In genomic region chr17:33949100-33949499, GRCh38 we compare ENCODE assay signal across 11 cellular contexts.
DNase-seq lines count a peak whose midpoint lies in the region; ATAC-seq and TF ChIP-seq lines count a peak whose summit lies in the region.
"Had no signal": no experiment of that assay in that cellular context is flagged by ENCODE, and none has a peak within 500 bp of the region (broad histone marks: within the 10 kb centered on the region; RNA-seq: fewer than 3 reads in every experiment).

No MANE protein-coding gene starts in this region.

- H3K36me3 Mint-ChIP-seq in CD8-positive, alpha-beta memory T cell: no peaks in the 10 kb centered on the region
- H3K36me3 Mint-ChIP-seq in stimulated activated effector memory CD8-positive, alpha-beta T cell treated with anti-CD3 and anti-CD28 coated beads, Interleukin-12 subunit alpha, Interleukin-12 subunit beta, amount 100 ng/mL, for 72 hours: no peaks in the 10 kb centered on the region
- H3K36me3 Mint-ChIP-seq: natural killer cell treated with Interleukin-12 subunit alpha and Interleukin-12 subunit beta and Interleukin-15 and Interleukin-18, amount 100 ng/mL, for 72 hours had no signal

- H3K36me3 ChIP-seq in left ventricle myocardium inferior (no peaks in the 10 kb centered on the region), heart right ventricle (no peaks in the 10 kb centered on the region), ascending aorta (no peaks in the 10 kb centered on the region)
- no peaks in the 10 kb centered on the region for H3K36me3 ChIP-seq in CD8-positive, alpha-beta memory T cell (ENCODE audit: insufficient read depth, low read length)

- no peaks in the 10 kb centered on the region for H3K4me1 Mint-ChIP-seq in CD8-positive, alpha-beta memory T cell
- H3K4me1 Mint-ChIP-seq in stimulated activated effector memory CD8-positive, alpha-beta T cell treated with anti-CD3 and anti-CD28 coated beads, Interleukin-12 subunit alpha, Interleukin-12 subunit beta, amount 100 ng/mL, for 72 hours: no peaks in the 10 kb centered on the region

- H3K27ac ChIP-seq in left ventricle myocardium inferior (replicated peaks): no peak overlapping the region
- no peak overlapping the region for H3K27ac ChIP-seq in heart right ventricle
- H3K27ac ChIP-seq in CD8-positive, alpha-beta memory T cell (ENCODE audit: low read depth, low read length): no peak overlapping the region
- H3K27ac ChIP-seq in ascending aorta: no peak overlapping the region

- H3K27ac Mint-ChIP-seq in CD8-positive, alpha-beta memory T cell: no peak overlapping the region
- no peak overlapping the region for H3K27ac Mint-ChIP-seq in stimulated activated effector memory CD8-positive, alpha-beta T cell treated with anti-CD3 and anti-CD28 coated beads, Interleukin-12 subunit alpha, Interleukin-12 subunit beta, amount 100 ng/mL, for 72 hours
- H3K27ac Mint-ChIP-seq: natural killer cell treated with Interleukin-12 subunit alpha and Interleukin-12 subunit beta and Interleukin-15 and Interleukin-18, amount 100 ng/mL, for 72 hours; stimulated activated naive CD8-positive, alpha-beta T cell treated with anti-CD3 and anti-CD28 coated beads, Interleukin-15, Interleukin-2, amounts not matched to agents 100 ng/mL and 50 ng/mL, for 24 hours had no signal

- H3K27me3 ChIP-seq in left ventricle myocardium inferior (ENCODE audit: low read depth): no peaks in the 10 kb centered on the region
- H3K27me3 ChIP-seq in heart right ventricle: no peaks in the 10 kb centered on the region
- no peaks in the 10 kb centered on the region for H3K27me3 ChIP-seq in CD8-positive, alpha-beta memory T cell (ENCODE audit: insufficient read depth, low read length, poor library complexity, severe bottlenecking)
- H3K27me3 ChIP-seq in ascending aorta: no peaks in the 10 kb centered on the region

- H3K9me3 Mint-ChIP-seq in CD8-positive, alpha-beta memory T cell: no peaks in the 10 kb centered on the region
- H3K9me3 Mint-ChIP-seq in stimulated activated effector memory CD8-positive, alpha-beta T cell treated with anti-CD3 and anti-CD28 coated beads, Interleukin-12 subunit alpha, Interleukin-12 subunit beta, amount 100 ng/mL, for 72 hours: no peaks in the 10 kb centered on the region
- H3K9me3 Mint-ChIP-seq: natural killer cell treated with Interleukin-12 subunit alpha and Interleukin-12 subunit beta and Interleukin-15 and Interleukin-18, amount 100 ng/mL, for 72 hours; stimulated activated naive CD8-positive, alpha-beta T cell treated with anti-CD3 and anti-CD28 coated beads, Interleukin-15, Interleukin-2, amounts not matched to agents 100 ng/mL and 50 ng/mL, for 24 hours had no signal

- 56 to 66% methylated on average over 4 of the region's 4 CpGs for WGBS in heart right ventricle, 2 donors

- DNase-seq in left ventricle myocardium inferior (no peak), heart right ventricle (no peak), NCI-H69 (lab: John Stamatoyannopoulos, UW) (peak; percentile 81), fibroblast of pulmonary artery (ENCODE audit: low read depth) (no peak), ureter (ENCODE audit: low spot score) (no peak), ascending aorta (ENCODE audit: low spot score in 2 of 2) (no peak)
- DNase-seq in CD8-positive, alpha-beta memory T cell: no peak
- DNase-seq in stimulated activated effector memory CD8-positive, alpha-beta T cell treated with anti-CD3 and anti-CD28 coated beads, Interleukin-12 subunit alpha, Interleukin-12 subunit beta, amount 100 ng/mL, for 72 hours (ENCODE audit: low spot score in 2 of 2): no peak
- DNase-seq: stimulated activated CD4-positive, alpha-beta T cell treated with anti-CD3 and anti-CD28 coated beads, Interleukin-2, amount 100 ng/mL, for 24 hours had no signal

- intact Hi-C loops in left ventricle myocardium inferior (cut with micrococcal nuclease) (no loop called here), heart right ventricle (cut with DNase I) (no loop called here), ascending aorta (cut with DNase I) (no loop called here)

- CTCF ChIA-PET in CD8-positive, alpha-beta memory T cell (lab: Charles Lee): no interaction called here

- no peak for ATAC-seq in heart right ventricle
- no peak for ATAC-seq in stimulated activated effector memory CD8-positive, alpha-beta T cell treated with anti-CD3 and anti-CD28 coated beads, Interleukin-12 subunit alpha, Interleukin-12 subunit beta, amount 100 ng/mL, for 72 hours
- ATAC-seq: natural killer cell treated with Interleukin-12 subunit alpha and Interleukin-12 subunit beta and Interleukin-15 and Interleukin-18, amount 100 ng/mL, for 72 hours had no signal

- H3K9me3 ChIP-seq in left ventricle myocardium inferior (replicated peaks) (no peaks in the 10 kb centered on the region), heart right ventricle (no peaks in the 10 kb centered on the region), ascending aorta (no peaks in the 10 kb centered on the region)
- H3K9me3 ChIP-seq in CD8-positive, alpha-beta memory T cell (ENCODE audit: low read length): no peaks in the 10 kb centered on the region

- H3K4me3 ChIP-seq in left ventricle myocardium inferior: no peak overlapping the region
- H3K4me3 ChIP-seq in heart right ventricle: no peak overlapping the region
- H3K4me3 ChIP-seq in fibroblast of pulmonary artery (replicated peaks; ENCODE audit: low read depth, low read length): no peak overlapping the region
- H3K4me3 ChIP-seq in CD8-positive, alpha-beta memory T cell (ENCODE audit: low read length): no peak overlapping the region
- no peak overlapping the region for H3K4me3 ChIP-seq in ascending aorta

- POLR2A ChIA-PET in CD8-positive, alpha-beta memory T cell (lab: Charles Lee): no interaction called here

- TF ChIP-seq CTCF in left ventricle myocardium inferior (IDR thresholded peaks at IDR 0.05; ENCODE audit: borderline replicate concordance): peak; percentile 32
- TF ChIP-seq CTCF in heart right ventricle (IDR thresholded peaks at IDR 0.05): peak in 4 of 9 donors; percentile 8 to 34 (median 20)
- peak; percentile 4 for TF ChIP-seq CTCF in fibroblast of pulmonary artery (IDR thresholded peaks at IDR 0.05; ENCODE audit: low read length, missing control alignments)
- TF ChIP-seq CTCF in ascending aorta (IDR thresholded peaks at IDR 0.05): no peak

- peaks cover 5 to 10% of the 10 kb centered on the region in 2 donors for H3K27me3 Mint-ChIP-seq in CD8-positive, alpha-beta memory T cell

- H3K4me1 ChIP-seq in left ventricle myocardium inferior: no peaks in the 10 kb centered on the region
- peaks cover 0 to 4% (median 0%) of the 10 kb centered on the region in 9 donors for H3K4me1 ChIP-seq in heart right ventricle
- H3K4me1 ChIP-seq in CD8-positive, alpha-beta memory T cell (ENCODE audit: insufficient read depth, low read length): no peaks in the 10 kb centered on the region
- H3K4me1 ChIP-seq in ascending aorta: no peaks in the 10 kb centered on the region

- no peak overlapping the region for H3K4me3 Mint-ChIP-seq in CD8-positive, alpha-beta memory T cell
- no peak overlapping the region for H3K4me3 Mint-ChIP-seq in stimulated activated effector memory CD8-positive, alpha-beta T cell treated with anti-CD3 and anti-CD28 coated beads, Interleukin-12 subunit alpha, Interleukin-12 subunit beta, amount 100 ng/mL, for 72 hours
- H3K4me3 Mint-ChIP-seq: natural killer cell treated with Interleukin-12 subunit alpha and Interleukin-12 subunit beta and Interleukin-15 and Interleukin-18, amount 100 ng/mL, for 72 hours; stimulated activated naive CD8-positive, alpha-beta T cell treated with anti-CD3 and anti-CD28 coated beads, Interleukin-15, Interleukin-2, amounts not matched to agents 100 ng/mL and 50 ng/mL, for 24 hours had no signal

Comparison
In these comparisons a context has a peak if more than half of its experiments do, and no peak if none do; other contexts are left out.
1. CTCF ChIP-seq: peak in left ventricle myocardium inferior (single experiment) and fibroblast of pulmonary artery (single experiment); none in ascending aorta (0 of 3).